Comparison of ENCODE assay signal across 22 cellular contexts in genomic region chr12:131094831-131095805, GRCh38.
DNase-seq lines count a peak whose midpoint lies in the region; ATAC-seq and TF ChIP-seq lines count a peak whose summit lies in the region.
"Had no signal": no experiment of that assay in that cellular context is flagged by ENCODE, and none has a peak within 500 bp of the region (broad histone marks: within the 10 kb centered on the region; RNA-seq: fewer than 3 reads in every experiment).

No MANE protein-coding gene starts in this region.

- no peak overlapping the region for H3K4me3 Mint-ChIP-seq in activated T-cell treated with anti-CD3 and anti-CD28 coated beads, Interleukin-2, amount 50 U/mL, for 24 hours
- no peak overlapping the region for H3K4me3 Mint-ChIP-seq in activated T-cell treated with anti-CD3 and anti-CD28 coated beads, Interleukin-2, amount 50 U/mL, for 72 hours
- H3K4me3 Mint-ChIP-seq in activated B cell treated with CpG ODN at 0.5 μM for 24 hours: no peak overlapping the region
- H3K4me3 Mint-ChIP-seq in type B pancreatic cell: no peak overlapping the region
- H3K4me3 Mint-ChIP-seq: activated naive CD8-positive, alpha-beta T cell treated with anti-CD3 and anti-CD28 coated beads, Interleukin-2, amount 50 U/mL, for 24 hours; activated T-helper 17 cell treated with anti-CD3 and anti-CD28 coated beads, Interleukin-2, amount 50 U/mL, for 72 hours; natural killer cell had no signal

- peaks cover 9% of the 10 kb centered on the region for H3K27me3 Mint-ChIP-seq in activated T-cell treated with anti-CD3 and anti-CD28 coated beads, Interleukin-2, amount 50 U/mL, for 24 hours
- H3K27me3 Mint-ChIP-seq in activated T-cell treated with anti-CD3 and anti-CD28 coated beads, Interleukin-2, amount 50 U/mL, for 72 hours (ENCODE audit: low read depth): peaks cover 5% of the 10 kb centered on the region
- H3K27me3 Mint-ChIP-seq in activated B cell treated with CpG ODN at 0.5 μM for 24 hours (peaks cover 3% of the 10 kb centered on the region), type B pancreatic cell (peaks cover 4% of the 10 kb centered on the region)
- H3K27me3 Mint-ChIP-seq: activated naive CD8-positive, alpha-beta T cell treated with anti-CD3 and anti-CD28 coated beads, Interleukin-2, amount 50 U/mL, for 24 hours had no signal

- peak; percentile 18 for DNase-seq in activated T-cell treated with anti-CD3 and anti-CD28 coated beads, Interleukin-2, amount 50 U/mL, for 24 hours
- DNase-seq in activated T-cell treated with anti-CD3 and anti-CD28 coated beads, Interleukin-2, amount 50 U/mL, for 72 hours: no peak
- DNase-seq in activated B cell treated with CpG ODN at 0.5 μM for 24 hours: peak; percentile 2
- DNase-seq in mesenteric fat pad (ENCODE audit: low spot score): peak; percentile 78
- DNase-seq in type B pancreatic cell (ENCODE audit: extremely low spot score, unreplicated experiment): peak; percentile 44
- no peak for DNase-seq in glomerular visceral epithelial cell (ENCODE audit: extremely low spot score)
- DNase-seq: activated naive CD8-positive, alpha-beta T cell treated with anti-CD3 and anti-CD28 coated beads, Interleukin-2, amount 50 U/mL, for 24 hours; C1 segment of cervical spinal cord; hypothalamus; natural killer cell; NCI-H2029; NCI-H226; NCI-H82; PC-3; stimulated activated CD4-positive, alpha-beta T cell treated with anti-CD3 and anti-CD28 coated beads, Interleukin-2, amount 100 ng/mL, for 24 hours; stimulated activated naive CD8-positive, alpha-beta T cell treated with anti-CD3 and anti-CD28 coated beads, Interleukin-15, Interleukin-2, amounts not matched to agents 100 U/mL and 50 U/mL, for 24 hours; trophoblast cell had no signal

- peaks cover 19% of the 10 kb centered on the region for H3K4me1 Mint-ChIP-seq in activated T-cell treated with anti-CD3 and anti-CD28 coated beads, Interleukin-2, amount 50 U/mL, for 24 hours (ENCODE audit: low read depth)
- peaks cover 28% of the 10 kb centered on the region for H3K4me1 Mint-ChIP-seq in activated T-cell treated with anti-CD3 and anti-CD28 coated beads, Interleukin-2, amount 50 U/mL, for 72 hours (ENCODE audit: low read depth)
- H3K4me1 Mint-ChIP-seq in activated B cell treated with CpG ODN at 0.5 μM for 24 hours (peaks cover 15% of the 10 kb centered on the region), type B pancreatic cell (ENCODE audit: unreplicated experiment) (peaks cover 9% of the 10 kb centered on the region)

- H3K9me3 Mint-ChIP-seq in activated T-cell treated with anti-CD3 and anti-CD28 coated beads, Interleukin-2, amount 50 U/mL, for 24 hours: no peaks in the 10 kb centered on the region
- no peaks in the 10 kb centered on the region for H3K9me3 Mint-ChIP-seq in activated T-cell treated with anti-CD3 and anti-CD28 coated beads, Interleukin-2, amount 50 U/mL, for 72 hours
- H3K9me3 Mint-ChIP-seq in activated B cell treated with CpG ODN at 0.5 μM for 24 hours: no peaks in the 10 kb centered on the region
- H3K9me3 Mint-ChIP-seq in type B pancreatic cell: no peaks in the 10 kb centered on the region
- H3K9me3 Mint-ChIP-seq: activated naive CD8-positive, alpha-beta T cell treated with anti-CD3 and anti-CD28 coated beads, Interleukin-2, amount 50 U/mL, for 24 hours; activated T-helper 17 cell treated with anti-CD3 and anti-CD28 coated beads, Interleukin-2, amount 50 U/mL, for 72 hours; natural killer cell had no signal

- TF ChIP-seq CTCF in activated B cell treated with CpG ODN at 0.5 μM for 24 hours (IDR thresholded peaks at IDR 0.05): no peak
- no peak for TF ChIP-seq CTCF in type B pancreatic cell (conservative IDR thresholded peaks at IDR 0.05)

- intact Hi-C loops in activated B cell treated with CpG ODN at 0.5 μM for 24 hours (cut with micrococcal nuclease): loop anchor here (5.0 kb wide), 1 partner anchor 113 kb away; no protein-coding TSS in a partner anchor

- H3K27ac Mint-ChIP-seq in activated T-cell treated with anti-CD3 and anti-CD28 coated beads, Interleukin-2, amount 50 U/mL, for 24 hours: no peak overlapping the region
- H3K27ac Mint-ChIP-seq in activated T-cell treated with anti-CD3 and anti-CD28 coated beads, Interleukin-2, amount 50 U/mL, for 72 hours: no peak overlapping the region
- H3K27ac Mint-ChIP-seq in activated B cell treated with CpG ODN at 0.5 μM for 24 hours (no peak overlapping the region), type B pancreatic cell (no peak overlapping the region)
- H3K27ac Mint-ChIP-seq: activated naive CD8-positive, alpha-beta T cell treated with anti-CD3 and anti-CD28 coated beads, Interleukin-2, amount 50 U/mL, for 24 hours; activated T-helper 17 cell treated with anti-CD3 and anti-CD28 coated beads, Interleukin-2, amount 50 U/mL, for 72 hours; natural killer cell had no signal

- no peak for ATAC-seq in activated T-cell treated with anti-CD3 and anti-CD28 coated beads, Interleukin-2, amount 50 U/mL, for 72 hours (replicated peaks in 1 of 2)
- no peak for ATAC-seq in activated B cell treated with CpG ODN at 0.5 μM for 24 hours (ENCODE audit: low read depth)
- no peak for ATAC-seq in HG02623 (IDR thresholded peaks at IDR 0.05; ENCODE audit: unreplicated experiment)
- no peak for ATAC-seq in GM18519 (IDR thresholded peaks at IDR 0.05; ENCODE audit: low FRiP score, unreplicated experiment)
- ATAC-seq: A549; activated naive CD8-positive, alpha-beta T cell treated with anti-CD3 and anti-CD28 coated beads, Interleukin-2, amount 50 U/mL, for 24 hours; activated T-helper 17 cell treated with anti-CD3 and anti-CD28 coated beads, Interleukin-2, amount 50 U/mL, for 72 hours; body of pancreas; natural killer cell; PC-3; stimulated activated naive CD8-positive, alpha-beta T cell treated with anti-CD3 and anti-CD28 coated beads, Interleukin-15, Interleukin-2, amounts not matched to agents 100 U/mL and 50 U/mL, for 24 hours had no signal

- no peaks in the 10 kb centered on the region for H3K36me3 Mint-ChIP-seq in activated T-cell treated with anti-CD3 and anti-CD28 coated beads, Interleukin-2, amount 50 U/mL, for 24 hours (ENCODE audit: low read depth)
- H3K36me3 Mint-ChIP-seq in activated T-cell treated with anti-CD3 and anti-CD28 coated beads, Interleukin-2, amount 50 U/mL, for 72 hours (ENCODE audit: insufficient read depth in 2 of 2): no peaks in the 10 kb centered on the region
- no peaks in the 10 kb centered on the region for H3K36me3 Mint-ChIP-seq in activated B cell treated with CpG ODN at 0.5 μM for 24 hours (ENCODE audit: low read depth)
- no peaks in the 10 kb centered on the region for H3K36me3 Mint-ChIP-seq in type B pancreatic cell
- H3K36me3 Mint-ChIP-seq: natural killer cell had no signal

- POLR2A ChIA-PET in activated B cell treated with CpG ODN at 0.5 μM for 24 hours (lab: Charles Lee): no interaction called here

- CTCF ChIA-PET in activated B cell treated with CpG ODN at 0.5 μM for 24 hours (lab: Charles Lee): interaction anchor here (1.6 kb wide), 1 partner anchor 9 kb away, joined by 5 read pairs; no protein-coding TSS in a partner anchor

Comparison
In these comparisons a context has a peak if more than half of its experiments do, and no peak if none do; other contexts are left out.
1. DNase-seq: peak in activated T-cell treated with anti-CD3 and anti-CD28 coated beads, Interleukin-2, amount 50 U/mL, for 24 hours (single experiment), activated B cell treated with CpG ODN at 0.5 μM for 24 hours (single experiment), mesenteric fat pad (single experiment) and type B pancreatic cell (single experiment); none in activated T-cell treated with anti-CD3 and anti-CD28 coated beads, Interleukin-2, amount 50 U/mL, for 72 hours (0 of 2) and glomerular visceral epithelial cell (single experiment).